10 cellular contexts compared by ENCODE assay signal in the genomic region with DNA sequence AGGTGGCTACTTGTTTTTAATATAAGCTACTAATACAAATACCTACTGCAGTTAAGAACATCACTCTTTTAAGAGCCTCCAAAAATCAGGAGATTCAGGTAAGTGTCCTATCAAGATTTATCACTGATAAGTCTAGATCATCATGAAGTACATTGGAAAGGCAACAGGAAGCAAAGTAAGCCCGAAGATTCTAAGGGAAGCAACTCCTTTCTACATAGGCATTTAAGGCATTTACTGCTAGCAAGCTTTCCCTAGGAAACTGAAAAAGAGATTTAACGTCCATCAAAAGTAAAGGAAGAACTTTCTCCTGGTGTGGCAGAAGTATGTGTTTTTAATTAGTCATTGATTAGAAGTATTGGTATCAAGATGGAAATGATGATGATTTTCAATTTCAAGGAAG. TPM values are rescaled to one million over a fixed set of nuclear protein-coding genes. Genes with fewer than 3 reads are reported as not detected.
A peak's percentile ranks its signal among the peaks of the same experiment; 100 is the strongest.
DNase-seq lines count a peak whose midpoint lies in the region; ATAC-seq and TF ChIP-seq lines count a peak whose summit lies in the region.
"Had no signal": no experiment of that assay in that cellular context is flagged by ENCODE, and none has a peak within 500 bp of the region (broad histone marks: within the 10 kb centered on the region; RNA-seq: fewer than 3 reads in every experiment).

No MANE protein-coding gene starts in this region.

- no peaks in the 10 kb centered on the region for H3K27me3 Mint-ChIP-seq in chondrocyte (ENCODE audit: low read depth)

- TF ChIP-seq CTCF in NB4 (IDR thresholded peaks at IDR 0.05; ENCODE audit: low read depth, low read length) (no peak), chondrocyte (IDR thresholded peaks at IDR 0.05) (no peak), neutrophil (IDR thresholded peaks at IDR 0.05) (no peak), vagina (IDR thresholded peaks at IDR 0.05) (no peak)

- H3K27ac ChIP-seq in neutrophil (peak overlapping the region; percentile 95), vagina (no peak overlapping the region)

- peaks cover 3% of the 10 kb centered on the region for H3K36me3 Mint-ChIP-seq in chondrocyte (ENCODE audit: low read depth)

- H3K9me3 ChIP-seq in neutrophil (no peaks in the 10 kb centered on the region), vagina (no peaks in the 10 kb centered on the region)

- peaks cover 25% of the 10 kb centered on the region for H3K36me3 ChIP-seq in neutrophil
- no peaks in the 10 kb centered on the region for H3K36me3 ChIP-seq in vagina

- H3K4me3 Mint-ChIP-seq in chondrocyte (ENCODE audit: unreplicated experiment) = peak overlapping the region; percentile 66

- intact Hi-C loops in vagina (cut with DNase I) = no loop called here

- ATAC-seq in GM19324 (IDR thresholded peaks at IDR 0.05; ENCODE audit: low FRiP score, unreplicated experiment) = no peak
- no peak for ATAC-seq in GM18870 (IDR thresholded peaks at IDR 0.05; ENCODE audit: unreplicated experiment)

- H3K4me1 ChIP-seq in neutrophil (ENCODE audit: control insufficient read depth in 1 of 2, insufficient read depth in 1 of 2, low read depth in 1 of 2, low read length in 1 of 2) (peaks cover 57 to 72% of the 10 kb centered on the region in 2 experiments), vagina (peaks cover 30% of the 10 kb centered on the region)

- peak overlapping the region; percentile 98 for H3K27ac Mint-ChIP-seq in chondrocyte (ENCODE audit: unreplicated experiment)

- H3K27me3 ChIP-seq in neutrophil (no peaks in the 10 kb centered on the region), vagina (no peaks in the 10 kb centered on the region)

- H3K9me3 Mint-ChIP-seq in chondrocyte (ENCODE audit: low read depth) = no peaks in the 10 kb centered on the region

- H3K4me3 ChIP-seq in NB4 (ENCODE audit: low read depth, low read length) = peak overlapping the region; percentile 74
- peak overlapping the region; percentile 86 to 91 for H3K4me3 ChIP-seq in neutrophil (ENCODE audit: low read depth in 1 of 2, low read length in 1 of 2)
- peak overlapping the region in 1 of 2 donors; percentile 78 for H3K4me3 ChIP-seq in vagina

- peaks cover 66% of the 10 kb centered on the region for H3K4me1 Mint-ChIP-seq in chondrocyte (ENCODE audit: low read depth)

- peak; percentile 23 for DNase-seq in EL
- DNase-seq in NB4 (ENCODE audit: low read depth) = no peak
- no peak for DNase-seq in chondrocyte (ENCODE audit: low spot score)
- DNase-seq in vagina (ENCODE audit: extremely low spot score in 2 of 2) = no peak
- DNase-seq in AG08396 (ENCODE audit: low spot score) = no peak
- DNase-seq: activated CD4-positive, alpha-beta T cell treated with anti-CD3 and anti-CD28 coated beads, Interleukin-2, amount 50 U/mL, for 48 hours; posterior cingulate gyrus had no signal

- TF ChIP-seq POLR2A in NB4 (IDR thresholded peaks at IDR 0.05; ENCODE audit: extremely low read depth, insufficient read length) = no peak
- TF ChIP-seq POLR2A in vagina (IDR thresholded peaks at IDR 0.05) = no peak

RNA-seq across cellular contexts. Expression of a gene that starts 3.7 kb away (rescaled TPM):
- total RNA-seq in chondrocyte (35.4 to 50.2 TPM (median 37.2 TPM) in 3 replicates), vagina (24.3 TPM)
